ENCODE assay signal across 2 cellular contexts in the genomic region with DNA sequence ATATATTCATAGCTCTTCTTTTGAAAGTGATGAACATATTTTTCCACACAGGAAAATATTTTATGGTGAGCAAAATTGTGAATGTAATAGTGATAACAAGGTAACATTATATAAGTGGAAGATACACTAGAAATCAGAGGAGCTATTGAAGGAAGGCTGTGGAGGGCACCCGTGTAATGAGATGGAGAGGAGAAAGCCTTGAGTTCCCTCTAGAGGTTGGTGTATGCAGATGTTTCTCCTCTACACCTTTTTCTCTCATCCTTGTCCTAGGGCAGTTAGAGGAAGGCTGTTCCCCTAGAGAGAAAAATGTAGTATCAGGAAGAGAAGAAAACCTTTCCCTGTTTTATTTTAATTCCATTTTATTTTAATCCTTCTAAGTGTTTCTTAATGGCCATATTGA.
TF ChIP-seq lines count a peak whose summit lies in the region.

No MANE protein-coding gene starts in this region.

TF ChIP-seq in liver, 16 proteins besides CTCF, POLR2A, EP300 and RAD21 (continued from another document):
- TF ChIP-seq, protein P1, sequence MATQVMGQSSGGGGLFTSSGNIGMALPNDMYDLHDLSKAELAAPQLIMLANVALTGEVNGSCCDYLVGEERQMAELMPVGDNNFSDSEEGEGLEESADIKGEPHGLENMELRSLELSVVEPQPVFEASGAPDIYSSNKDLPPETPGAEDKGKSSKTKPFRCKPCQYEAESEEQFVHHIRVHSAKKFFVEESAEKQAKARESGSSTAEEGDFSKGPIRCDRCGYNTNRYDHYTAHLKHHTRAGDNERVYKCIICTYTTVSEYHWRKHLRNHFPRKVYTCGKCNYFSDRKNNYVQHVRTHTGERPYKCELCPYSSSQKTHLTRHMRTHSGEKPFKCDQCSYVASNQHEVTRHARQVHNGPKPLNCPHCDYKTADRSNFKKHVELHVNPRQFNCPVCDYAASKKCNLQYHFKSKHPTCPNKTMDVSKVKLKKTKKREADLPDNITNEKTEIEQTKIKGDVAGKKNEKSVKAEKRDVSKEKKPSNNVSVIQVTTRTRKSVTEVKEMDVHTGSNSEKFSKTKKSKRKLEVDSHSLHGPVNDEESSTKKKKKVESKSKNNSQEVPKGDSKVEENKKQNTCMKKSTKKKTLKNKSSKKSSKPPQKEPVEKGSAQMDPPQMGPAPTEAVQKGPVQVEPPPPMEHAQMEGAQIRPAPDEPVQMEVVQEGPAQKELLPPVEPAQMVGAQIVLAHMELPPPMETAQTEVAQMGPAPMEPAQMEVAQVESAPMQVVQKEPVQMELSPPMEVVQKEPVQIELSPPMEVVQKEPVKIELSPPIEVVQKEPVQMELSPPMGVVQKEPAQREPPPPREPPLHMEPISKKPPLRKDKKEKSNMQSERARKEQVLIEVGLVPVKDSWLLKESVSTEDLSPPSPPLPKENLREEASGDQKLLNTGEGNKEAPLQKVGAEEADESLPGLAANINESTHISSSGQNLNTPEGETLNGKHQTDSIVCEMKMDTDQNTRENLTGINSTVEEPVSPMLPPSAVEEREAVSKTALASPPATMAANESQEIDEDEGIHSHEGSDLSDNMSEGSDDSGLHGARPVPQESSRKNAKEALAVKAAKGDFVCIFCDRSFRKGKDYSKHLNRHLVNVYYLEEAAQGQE (IDR thresholded peaks at IDR 0.05): no peak
- TF ChIP-seq FOXA1 (IDR thresholded peaks at IDR 0.05): no peak
- TF ChIP-seq TAF1 (conservative IDR thresholded peaks at IDR 0.05): no peak
- no peak for TF ChIP-seq FOXA2 (IDR thresholded peaks at IDR 0.05)
- TF ChIP-seq RXRA (IDR thresholded peaks at IDR 0.05): no peak
- TF ChIP-seq, protein P2, sequence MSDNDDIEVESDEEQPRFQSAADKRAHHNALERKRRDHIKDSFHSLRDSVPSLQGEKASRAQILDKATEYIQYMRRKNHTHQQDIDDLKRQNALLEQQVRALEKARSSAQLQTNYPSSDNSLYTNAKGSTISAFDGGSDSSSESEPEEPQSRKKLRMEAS (IDR thresholded peaks at IDR 0.05): no peak
- no peak for TF ChIP-seq HNF4G (IDR thresholded peaks at IDR 0.05)
- TF ChIP-seq JUND (IDR thresholded peaks at IDR 0.05): no peak
- TF ChIP-seq, protein P3, sequence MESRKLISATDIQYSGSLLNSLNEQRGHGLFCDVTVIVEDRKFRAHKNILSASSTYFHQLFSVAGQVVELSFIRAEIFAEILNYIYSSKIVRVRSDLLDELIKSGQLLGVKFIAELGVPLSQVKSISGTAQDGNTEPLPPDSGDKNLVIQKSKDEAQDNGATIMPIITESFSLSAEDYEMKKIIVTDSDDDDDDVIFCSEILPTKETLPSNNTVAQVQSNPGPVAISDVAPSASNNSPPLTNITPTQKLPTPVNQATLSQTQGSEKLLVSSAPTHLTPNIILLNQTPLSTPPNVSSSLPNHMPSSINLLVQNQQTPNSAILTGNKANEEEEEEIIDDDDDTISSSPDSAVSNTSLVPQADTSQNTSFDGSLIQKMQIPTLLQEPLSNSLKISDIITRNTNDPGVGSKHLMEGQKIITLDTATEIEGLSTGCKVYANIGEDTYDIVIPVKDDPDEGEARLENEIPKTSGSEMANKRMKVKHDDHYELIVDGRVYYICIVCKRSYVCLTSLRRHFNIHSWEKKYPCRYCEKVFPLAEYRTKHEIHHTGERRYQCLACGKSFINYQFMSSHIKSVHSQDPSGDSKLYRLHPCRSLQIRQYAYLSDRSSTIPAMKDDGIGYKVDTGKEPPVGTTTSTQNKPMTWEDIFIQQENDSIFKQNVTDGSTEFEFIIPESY (IDR thresholded peaks at IDR 0.05): no peak
- no peak for TF ChIP-seq NR2F2 (IDR thresholded peaks at IDR 0.05)
- no peak for TF ChIP-seq YY1 (IDR thresholded peaks at IDR 0.05)
- TF ChIP-seq, protein P4, sequence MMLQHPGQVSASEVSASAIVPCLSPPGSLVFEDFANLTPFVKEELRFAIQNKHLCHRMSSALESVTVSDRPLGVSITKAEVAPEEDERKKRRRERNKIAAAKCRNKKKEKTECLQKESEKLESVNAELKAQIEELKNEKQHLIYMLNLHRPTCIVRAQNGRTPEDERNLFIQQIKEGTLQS (IDR thresholded peaks at IDR 0.05): no peak

TF ChIP-seq in HepG2, 621 proteins besides CTCF, POLR2A, EP300 and RAD21:
- TF ChIP-seq, protein P5, sequence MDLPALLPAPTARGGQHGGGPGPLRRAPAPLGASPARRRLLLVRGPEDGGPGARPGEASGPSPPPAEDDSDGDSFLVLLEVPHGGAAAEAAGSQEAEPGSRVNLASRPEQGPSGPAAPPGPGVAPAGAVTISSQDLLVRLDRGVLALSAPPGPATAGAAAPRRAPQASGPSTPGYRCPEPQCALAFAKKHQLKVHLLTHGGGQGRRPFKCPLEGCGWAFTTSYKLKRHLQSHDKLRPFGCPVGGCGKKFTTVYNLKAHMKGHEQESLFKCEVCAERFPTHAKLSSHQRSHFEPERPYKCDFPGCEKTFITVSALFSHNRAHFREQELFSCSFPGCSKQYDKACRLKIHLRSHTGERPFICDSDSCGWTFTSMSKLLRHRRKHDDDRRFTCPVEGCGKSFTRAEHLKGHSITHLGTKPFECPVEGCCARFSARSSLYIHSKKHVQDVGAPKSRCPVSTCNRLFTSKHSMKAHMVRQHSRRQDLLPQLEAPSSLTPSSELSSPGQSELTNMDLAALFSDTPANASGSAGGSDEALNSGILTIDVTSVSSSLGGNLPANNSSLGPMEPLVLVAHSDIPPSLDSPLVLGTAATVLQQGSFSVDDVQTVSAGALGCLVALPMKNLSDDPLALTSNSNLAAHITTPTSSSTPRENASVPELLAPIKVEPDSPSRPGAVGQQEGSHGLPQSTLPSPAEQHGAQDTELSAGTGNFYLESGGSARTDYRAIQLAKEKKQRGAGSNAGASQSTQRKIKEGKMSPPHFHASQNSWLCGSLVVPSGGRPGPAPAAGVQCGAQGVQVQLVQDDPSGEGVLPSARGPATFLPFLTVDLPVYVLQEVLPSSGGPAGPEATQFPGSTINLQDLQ (CRISPR knock-in tag; IDR thresholded peaks at IDR 0.05): no peak
- no peak for TF ChIP-seq SATB2 (CRISPR knock-in tag; IDR thresholded peaks at IDR 0.05)
- no peak for TF ChIP-seq ZNF547 (CRISPR knock-in tag; IDR thresholded peaks at IDR 0.05)
